14 cellular contexts compared by ENCODE assay signal in the genomic region with DNA sequence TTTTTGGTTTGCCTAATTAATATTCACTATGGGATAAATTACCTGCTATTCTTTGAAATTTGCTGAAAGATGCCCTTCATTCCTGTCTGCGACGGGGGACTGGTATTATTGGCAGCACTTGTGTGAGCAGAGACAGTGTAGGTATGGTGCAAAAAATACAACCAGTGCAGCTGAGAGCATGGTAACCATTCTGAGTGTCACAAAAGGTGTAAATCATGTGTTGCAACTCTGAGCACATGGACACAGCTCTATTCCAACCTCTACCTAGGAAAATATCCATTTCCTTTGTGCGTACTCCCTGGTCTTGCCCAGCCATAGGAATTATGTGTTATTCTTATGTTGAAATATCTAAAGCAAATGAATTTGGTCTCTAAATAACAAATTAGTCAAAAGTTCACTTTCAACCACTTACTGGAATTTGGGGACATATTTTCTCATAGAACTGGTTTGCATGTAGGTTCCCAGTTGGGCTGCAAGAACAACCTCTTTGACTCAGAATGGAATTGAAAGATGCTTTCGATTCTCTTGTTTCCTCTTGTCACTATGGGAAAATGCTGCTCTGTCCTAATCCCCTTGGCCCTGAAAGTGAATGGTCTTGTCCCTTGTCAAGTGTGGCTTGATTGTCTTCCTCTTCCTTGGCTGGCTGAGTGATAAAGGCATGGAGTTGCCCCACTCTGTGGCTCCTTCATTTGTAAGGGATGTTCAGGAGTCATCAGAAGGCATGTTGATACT. TPM values are rescaled to one million over a fixed set of nuclear protein-coding genes. Genes with fewer than 3 reads are reported as not detected.
DNase-seq lines count a peak whose midpoint lies in the region; ATAC-seq and TF ChIP-seq lines count a peak whose summit lies in the region.
"Had no signal": no experiment of that assay in that cellular context is flagged by ENCODE, and none has a peak within 500 bp of the region (broad histone marks: within the 10 kb centered on the region; RNA-seq: fewer than 3 reads in every experiment).

No MANE protein-coding gene starts in this region.

- H3K4me1 ChIP-seq in left ventricle myocardium inferior, result peaks cover 81% of the 10 kb centered on the region
- H3K4me1 ChIP-seq in psoas muscle, result peaks cover 48% of the 10 kb centered on the region
- peaks cover 6% of the 10 kb centered on the region for H3K4me1 ChIP-seq in ovary (ENCODE audit: insufficient read depth)
- H3K4me1 ChIP-seq: esophagus squamous epithelium had no signal

- H3K36me3 ChIP-seq in left ventricle myocardium inferior, result no peaks in the 10 kb centered on the region
- no peaks in the 10 kb centered on the region for H3K36me3 ChIP-seq in psoas muscle (ENCODE audit: insufficient read depth in 1 of 2, low read depth in 1 of 2)
- no peaks in the 10 kb centered on the region for H3K36me3 ChIP-seq in ovary
- H3K36me3 ChIP-seq: esophagus squamous epithelium, upper lobe of right lung had no signal

- H3K27me3 ChIP-seq in left ventricle myocardium inferior (ENCODE audit: low read depth), result no peaks in the 10 kb centered on the region
- H3K27me3 ChIP-seq in psoas muscle (ENCODE audit: insufficient read depth in 3 of 3, low read length in 2 of 3), result no peaks in the 10 kb centered on the region
- H3K27me3 ChIP-seq in ovary, result no peaks in the 10 kb centered on the region
- H3K27me3 ChIP-seq: esophagus squamous epithelium, upper lobe of right lung had no signal

- no peaks in the 10 kb centered on the region for H3K9me3 ChIP-seq in left ventricle myocardium inferior (replicated peaks)
- H3K9me3 ChIP-seq in psoas muscle, result no peaks in the 10 kb centered on the region
- H3K9me3 ChIP-seq in ovary, result no peaks in the 10 kb centered on the region
- H3K9me3 ChIP-seq: esophagus squamous epithelium, upper lobe of right lung had no signal

- intact Hi-C loops in left ventricle myocardium inferior (cut with micrococcal nuclease) (no loop called here), Right ventricle myocardium inferior (cut with DNase I) (no loop called here), psoas muscle (cut with DNase I) (no loop called here), ovary (cut with DNase I) (no loop called here)

- no peak for TF ChIP-seq POLR2A in ovary (IDR thresholded peaks at IDR 0.05)

- H3K4me3 ChIP-seq in left ventricle myocardium inferior (no peak overlapping the region), psoas muscle (no peak overlapping the region), ovary (no peak overlapping the region)
- H3K4me3 ChIP-seq: esophagus squamous epithelium, lung, upper lobe of right lung had no signal

- peak overlapping the region; percentile 65 for H3K27ac ChIP-seq in left ventricle myocardium inferior (replicated peaks)
- no peak overlapping the region for H3K27ac ChIP-seq in psoas muscle
- H3K27ac ChIP-seq in ovary, result no peak overlapping the region
- H3K27ac ChIP-seq: esophagus squamous epithelium, upper lobe of right lung had no signal

- no peak for TF ChIP-seq EP300 in ovary (IDR thresholded peaks at IDR 0.05)

- TF ChIP-seq CTCF in left ventricle myocardium inferior (IDR thresholded peaks at IDR 0.05; ENCODE audit: borderline replicate concordance), result no peak
- TF ChIP-seq CTCF in psoas muscle (IDR thresholded peaks at IDR 0.05), result no peak
- TF ChIP-seq CTCF in ovary (IDR thresholded peaks at IDR 0.05), result no peak

- WGBS in psoas muscle, 3 donors, result 43 to 50% (median 45%) methylated on average over 4 of the region's 4 CpGs
- WGBS in ovary, 3 donors, result 93 to 96% (median 95%) methylated on average over 4 of the region's 4 CpGs

- no peak for DNase-seq in left ventricle myocardium inferior
- DNase-seq in Right ventricle myocardium inferior (ENCODE audit: missing footprints), result no peak
- no peak for DNase-seq in psoas muscle
- no peak for DNase-seq in medulla oblongata (ENCODE audit: extremely low spot score)
- DNase-seq in NCI-H1105 (lab: John Stamatoyannopoulos, UW), result no peak
- DNase-seq in ovary, result no peak
- DNase-seq: activated CD8-positive, alpha-beta T cell treated with anti-CD3 and anti-CD28 coated beads, Interleukin-2, amount 10 ng/mL, durations not matched to agents 7 days and 5 days; esophagus squamous epithelium; occipital lobe; T-helper 2 cell; upper lobe of right lung had no signal

- ATAC-seq in Right ventricle myocardium inferior, result no peak
- peak; percentile 85 for ATAC-seq in GM21717 (IDR thresholded peaks at IDR 0.05; ENCODE audit: unreplicated experiment)
- ATAC-seq in HG03103 (IDR thresholded peaks at IDR 0.05; ENCODE audit: low read depth, unreplicated experiment), result peak; percentile 85
- ATAC-seq in psoas muscle, result peak in 3 of 4 donors; percentile 59 to 86 (median 82)
- ATAC-seq: activated CD8-positive, alpha-beta T cell treated with anti-CD3 and anti-CD28 coated beads, Interleukin-2, amount 10 ng/mL, durations not matched to agents 7 days and 5 days; upper lobe of right lung had no signal

RNA-seq across cellular contexts. Expression of gene CELF2, which starts 57.0 kb away (rescaled TPM):
- total RNA-seq in left ventricle myocardium inferior (74.9 TPM), Right ventricle myocardium inferior (71.2 TPM), psoas muscle (10 to 100 TPM; 29.0 to 47.8 (median 35.9) TPM), ovary (100 to 1,000 TPM in 1 of 7 donors, 10 to 100 TPM in 6; 50.7 to 107 (median 71.2) TPM)
- polyA plus RNA-seq in psoas muscle (10 to 100 TPM in 2 of 3 donors, 1 to 10 TPM in 1; 9.8 to 13.2 (median 10.4) TPM), ovary (10 to 100 TPM; 38.8 to 45.7 TPM)
